In genomic region chr11:122883682-122883981, GRCh38 we compare ENCODE assay signal across 9 cellular contexts. TPM values are rescaled to one million over a fixed set of nuclear protein-coding genes. Genes with fewer than 3 reads are reported as not detected.
DNase-seq lines count a peak whose midpoint lies in the region; ATAC-seq and TF ChIP-seq lines count a peak whose summit lies in the region.
"Had no signal": no experiment of that assay in that cellular context is flagged by ENCODE, and none has a peak within 500 bp of the region (broad histone marks: within the 10 kb centered on the region; RNA-seq: fewer than 3 reads in every experiment).

No MANE protein-coding gene starts in this region.

- peaks cover 16 to 27% (median 24%) of the 10 kb centered on the region in 4 donors for H3K4me1 Mint-ChIP-seq in CD4-positive, alpha-beta memory T cell

- peaks cover 5% of the 10 kb centered on the region in 2 donors for H3K36me3 Mint-ChIP-seq in CD4-positive, alpha-beta memory T cell

- H3K9me3 ChIP-seq in CD4-positive, alpha-beta memory T cell (ENCODE audit: control insufficient read depth in 1 of 2, low read length in 2 of 2): no peaks in the 10 kb centered on the region
- H3K9me3 ChIP-seq in RWPE2 (ENCODE audit: severe bottlenecking): no peaks in the 10 kb centered on the region
- no peaks in the 10 kb centered on the region for H3K9me3 ChIP-seq in ovary

- H3K4me3 ChIP-seq in CD4-positive, alpha-beta memory T cell (ENCODE audit: low read length in 2 of 2): peak overlapping the region; percentile 42 to 56
- H3K4me3 ChIP-seq in RWPE2 (ENCODE audit: severe bottlenecking) (peak overlapping the region; percentile 50), epithelial cell of proximal tubule (ENCODE audit: low read depth, low read length) (peak overlapping the region; percentile 77), ovary (peak overlapping the region; percentile 56)

- TF ChIP-seq POLR2A in ovary (IDR thresholded peaks at IDR 0.05): no peak

- intact Hi-C loops in CD4-positive, alpha-beta memory T cell (cut with micrococcal nuclease): loop anchor here (2.0 kb wide), 1 partner anchor 179 kb away; the partner anchor contains the start of gene HSPA8
- intact Hi-C loops in ovary (cut with DNase I): no loop called here

- POLR2A ChIA-PET in CD4-positive, alpha-beta memory T cell (lab: Charles Lee; ENCODE audit: partially characterized antibody): interaction anchor here (0.8 to 2.2 kb wide), 3 partner anchors 10 to 179 kb away, joined by 3 to 13 read pairs (median 4); partner anchors contain the start of gene HSPA8

- H3K4me3 Mint-ChIP-seq in CD4-positive, alpha-beta memory T cell: peak overlapping the region; percentile 83 to 90 (median 88)

- H3K27ac Mint-ChIP-seq in CD4-positive, alpha-beta memory T cell: peak overlapping the region; percentile 64 to 93 (median 79)

- no peak for TF ChIP-seq EP300 in ovary (IDR thresholded peaks at IDR 0.05)

- H3K27ac ChIP-seq in CD4-positive, alpha-beta memory T cell (ENCODE audit: low read depth, low read length): peak overlapping the region; percentile 63
- H3K27ac ChIP-seq in RWPE2 (ENCODE audit: poor library complexity, severe bottlenecking) (peak overlapping the region; percentile 44), ovary (peak overlapping the region in 1 of 2 donors; percentile 69)

- H3K9me3 Mint-ChIP-seq in CD4-positive, alpha-beta memory T cell: peaks cover 0 to 2% (median 0%) of the 10 kb centered on the region in 8 donors

- H3K36me3 ChIP-seq in CD4-positive, alpha-beta memory T cell (ENCODE audit: insufficient read depth, low read length): no peaks in the 10 kb centered on the region
- H3K36me3 ChIP-seq in RWPE2 (ENCODE audit: low read depth) (no peaks in the 10 kb centered on the region), ovary (no peaks in the 10 kb centered on the region)

- no peak for TF ChIP-seq CTCF in RWPE2 (IDR thresholded peaks at IDR 0.05; ENCODE audit: poor library complexity, severe bottlenecking)
- no peak for TF ChIP-seq CTCF in epithelial cell of proximal tubule (conservative IDR thresholded peaks at IDR 0.05; ENCODE audit: low read depth, low read length)
- TF ChIP-seq CTCF in ovary (IDR thresholded peaks at IDR 0.05): no peak

- ATAC-seq in RWPE2 (ENCODE audit: low read depth): no peak
- ATAC-seq in activated CD4-positive, CD25-positive, alpha-beta regulatory T cell treated with anti-CD3 and anti-CD28 coated beads, Interleukin-2, amount 50 U/mL, for 24 hours: no peak

- H3K27me3 Mint-ChIP-seq in CD4-positive, alpha-beta memory T cell: no peaks in the 10 kb centered on the region

- no peak for DNase-seq in CD4-positive, alpha-beta memory T cell
- DNase-seq in RWPE2 (ENCODE audit: low spot score) (no peak), epithelial cell of proximal tubule (ENCODE audit: low read depth) (no peak), ovary (no peak), DMS153 treated with DMSO at 0.1 percent for 48 hours (lab: John Stamatoyannopoulos, UW; ENCODE audit: unreplicated experiment) (no peak), NCI-H510A (lab: John Stamatoyannopoulos, UW) (no peak)
- DNase-seq in activated effector memory CD4-positive, alpha-beta T cell treated with Interleukin-2 at 50 U/mL for 16 hours: no peak

- CTCF ChIA-PET in CD4-positive, alpha-beta memory T cell (lab: Charles Lee; ENCODE audit: partially characterized antibody): interaction anchor here (1.2 to 1.5 kb wide), 4 partner anchors 20 to 173 kb away, joined by 4 to 6 read pairs (median 4); no protein-coding TSS in a partner anchor

- 6 to 18% (median 6%) methylated on average over 3 of the region's 3 CpGs for WGBS in ovary, 3 donors

- no peaks in the 10 kb centered on the region for H3K27me3 ChIP-seq in CD4-positive, alpha-beta memory T cell (ENCODE audit: insufficient read depth, low read length)
- no peaks in the 10 kb centered on the region for H3K27me3 ChIP-seq in RWPE2 (ENCODE audit: insufficient read depth, poor library complexity, severe bottlenecking)
- H3K27me3 ChIP-seq in ovary: no peaks in the 10 kb centered on the region

- peaks cover 20% of the 10 kb centered on the region for H3K4me1 ChIP-seq in CD4-positive, alpha-beta memory T cell (ENCODE audit: insufficient read depth, low read length)
- H3K4me1 ChIP-seq in RWPE2 (ENCODE audit: insufficient read depth, poor library complexity, severe bottlenecking) (no peaks in the 10 kb centered on the region), ovary (ENCODE audit: insufficient read depth) (peaks cover 5% of the 10 kb centered on the region)

RNA-seq across cellular contexts. Expression of gene JHY, which starts 1.1 kb away (rescaled TPM):
- 1 to 10 TPM; 5.4 TPM for total RNA-seq in CD4-positive, alpha-beta memory T cell
- polyA plus RNA-seq in CD4-positive, alpha-beta memory T cell: 1 to 10 TPM; 1.5 to 3.9 TPM
- total RNA-seq in epithelial cell of proximal tubule (1.2 and 1.7 TPM in 2 replicates), ovary (1 to 10 TPM; 3.0 to 7.9 (median 3.7) TPM)
- 1 to 10 TPM; 2.2 to 4.2 TPM for polyA plus RNA-seq in ovary

RNA-seq across cellular contexts. Expression of gene CRTAM, which starts 45.3 kb away (rescaled TPM):
- under 1 TPM; 0.38 to 0.44 TPM for total RNA-seq in CD4-positive, alpha-beta memory T cell
- 1 to 10 TPM in 1 of 2 donors, under 1 TPM in 1; 0.30 to 2.1 TPM for polyA plus RNA-seq in CD4-positive, alpha-beta memory T cell
- total RNA-seq in epithelial cell of proximal tubule (0.14 TPM in 1 of 2 replicates, not detected in the other), ovary (under 1 TPM in 5 of 7 donors, not detected in 2; 0.10 to 0.92 (median 0.30) TPM)
- polyA plus RNA-seq in ovary: under 1 TPM; 0.06 to 0.83 TPM
- total RNA-seq: renal cortical epithelial cell had no signal
